ENCODE assay signal across 8 cellular contexts in genomic region chr17:8250101-8250500, GRCh38. TPM values are rescaled to one million over a fixed set of nuclear protein-coding genes. Genes with fewer than 3 reads are reported as not detected.
DNase-seq lines count a peak whose midpoint lies in the region; ATAC-seq, FAIRE-seq and TF ChIP-seq lines count a peak whose summit lies in the region.

No MANE protein-coding gene starts in this region.

- in situ Hi-C loops in GM12878 (cut with MboI), result no loop called here

- H3K36me3 Mint-ChIP-seq in natural killer cell, result no peaks in the 10 kb centered on the region

- intact Hi-C loops in GM12878 (cut with micrococcal nuclease; ENCODE audit: unreplicated experiment), result no loop called here
- intact Hi-C loops in natural killer cell (cut with micrococcal nuclease), result no loop called here

- H2AFZ ChIP-seq in DND-41 (ENCODE audit: low read depth, low read length) (0 out of 2 replicates have a peak overlapping the region, but pooled peaks have one; percentile 94), GM12878 (ENCODE audit: control insufficient read depth, low read depth, low read length) (no peak overlapping the region)

- peak overlapping the region; percentile 93 to 94 for H3K4me3 ChIP-seq in DND-41 (ENCODE audit: low read depth in 1 of 2, low read length in 2 of 2)
- peak overlapping the region; percentile 100 for H3K4me3 ChIP-seq in GM12878

- H3K4me1 ChIP-seq in DND-41 (ENCODE audit: insufficient read depth, low read length), result peaks cover 39% of the 10 kb centered on the region
- H3K4me1 ChIP-seq in GM12878 (ENCODE audit: control insufficient read depth, insufficient read depth, low read length), result peaks cover 10% of the 10 kb centered on the region

- H3K27me3 ChIP-seq in DND-41 (ENCODE audit: insufficient read depth, low read length, poor library complexity) (no peaks in the 10 kb centered on the region), GM12878 (replicated peaks in 1 of 2; ENCODE audit: control insufficient read depth in 2 of 2, insufficient read depth in 2 of 2, low read length in 1 of 2) (no peaks in the 10 kb centered on the region)

- POLR2A ChIA-PET in GM12878 (lab: Charles Lee), result interaction anchor here (0.5 to 9.6 kb wide), 7 partner anchors 11 to 59 kb away, joined by 4 to 161 read pairs (median 30); partner anchors contain the start of genes AURKB, BORCS6, RANGRF and SLC25A35

- H3K4me2 ChIP-seq in DND-41 (ENCODE audit: insufficient read depth, low read length), result peak overlapping the region; percentile 70
- H3K4me2 ChIP-seq in GM12878 (ENCODE audit: control insufficient read depth, insufficient read depth), result peak overlapping the region; percentile 73

- RAD21 ChIA-PET in GM12878 (lab: Charles Lee; ENCODE audit: unreplicated experiment), result interaction anchor here (0.9 to 5.0 kb wide), 5 partner anchors 28 to 45 kb away, joined by 3 to 58 read pairs (median 4); partner anchors contain the start of genes AURKB, RANGRF and SLC25A35

- H4K20me1 ChIP-seq in DND-41 (ENCODE audit: insufficient read depth, low read length), result peaks cover 3% of the 10 kb centered on the region; the same call in 1 of the 2 replicates
- no peaks in the 10 kb centered on the region for H4K20me1 ChIP-seq in GM12878 (ENCODE audit: control insufficient read depth, insufficient read depth)

- H3K9ac ChIP-seq in DND-41 (ENCODE audit: low read depth, low read length), result peak overlapping the region; percentile 100
- H3K9ac ChIP-seq in GM12878 (ENCODE audit: control insufficient read depth, insufficient read depth, low read length), result peak overlapping the region; percentile 100

- H3K27ac Mint-ChIP-seq in natural killer cell, result peak overlapping the region; percentile 92 to 97

- SMC1A ChIA-PET in GM12878 (lab: Charles Lee; ENCODE audit: uncharacterized antibody, unreplicated experiment), result interaction anchor here (0.8 to 4.9 kb wide), 5 partner anchors 10 to 126 kb away, joined by 3 to 64 read pairs (median 4); partner anchors contain the start of genes KRABD2, RANGRF and SLC25A35

- TF ChIP-seq RAD21 in GM12878 (IDR thresholded peaks at IDR 0.05; ENCODE audit: insufficient read depth, low read depth, low read length), result no peak

- CTCF ChIA-PET in GM12878 (lab: Yijun Ruan, JAX), result interaction anchor here (1.3 to 6.2 kb wide), 3 partner anchors 27 to 51 kb away, joined by 6 to 56 read pairs (median 13); partner anchors contain the start of gene SLC25A35

- H3K4me3 Mint-ChIP-seq in natural killer cell, result peak overlapping the region; percentile 0

- BruUV-seq in GM12878 (replicated peaks; lab: Mats Ljungman, UMichigan), result TSS peak; percentile 82

- DNase-seq in DND-41, result no peak
- no peak for DNase-seq in GM12878 (ENCODE audit: low read depth, low spot score)
- no peak for DNase-seq in natural killer cell
- DNase-seq in activated gamma-delta T cell treated with Interleukin-2 at 50 U/mL for 16 hours, result no peak
- DNase-seq in activated effector memory CD4-positive, alpha-beta T cell treated with anti-CD3 and anti-CD28 coated beads, Interleukin-2, amount 50 U/mL, for 16 hours, result no peak

- H3K79me2 ChIP-seq in DND-41 (ENCODE audit: insufficient read depth, low read length) (peaks cover 80% of the 10 kb centered on the region), GM12878 (ENCODE audit: control insufficient read depth, insufficient read depth, low read length) (peaks cover 44% of the 10 kb centered on the region)

- no peak for TF ChIP-seq POLR2A in GM12878 (IDR thresholded peaks at IDR 0.05; ENCODE audit: low read depth, low read length)

- H3K27ac ChIP-seq in DND-41 (ENCODE audit: low read length) (peak overlapping the region; percentile 100), KOPT-K1 (ENCODE audit: low read depth, low read length, poor library complexity, severe bottlenecking) (peak overlapping the region; percentile 96), GM12878 (ENCODE audit: control insufficient read depth, insufficient read depth) (peak overlapping the region; percentile 100)

- H3K9me3 Mint-ChIP-seq in natural killer cell, result no peaks in the 10 kb centered on the region

- no peak for FAIRE-seq in GM12878 (lab: Jason Lieb, UNC)

- ATAC-seq in DND-41 (ENCODE audit: insufficient read depth, low read depth) (no peak), GM12878 (no peak), natural killer cell (no peak), HG02973 (IDR thresholded peaks at IDR 0.05; ENCODE audit: unreplicated experiment) (no peak), GM18517 (IDR thresholded peaks at IDR 0.05; ENCODE audit: unreplicated experiment) (no peak)

- peaks cover 33 to 40% of the 10 kb centered on the region in 2 donors for H3K4me1 Mint-ChIP-seq in natural killer cell

- peaks cover 30% of the 10 kb centered on the region for H3K36me3 ChIP-seq in DND-41 (ENCODE audit: insufficient read depth, low read length)
- H3K36me3 ChIP-seq in KOPT-K1 (ENCODE audit: insufficient read depth, low read length), result peaks cover 33% of the 10 kb centered on the region
- H3K36me3 ChIP-seq in GM12878 (ENCODE audit: control insufficient read depth in 2 of 2, insufficient read depth in 2 of 2, low read length in 1 of 2), result peaks cover 3 to 8% of the 10 kb centered on the region in 2 experiments; a peak in 3 of 4 replicates

- TF ChIP-seq CTCF in DND-41 (IDR thresholded peaks at IDR 0.05; ENCODE audit: borderline replicate concordance, extremely low read depth, low read length, poor library complexity, severe bottlenecking) (no peak), GM12878 (IDR thresholded peaks at IDR 0.05 in 2 of 3, conservative IDR thresholded peaks at IDR 0.05 in 1 of 3; ENCODE audit: control insufficient read depth in 2 of 3, extremely low read depth in 1 of 3, insufficient read depth in 1 of 3, low read depth in 3 of 3, low read length in 3 of 3) (no peak), natural killer cell (IDR thresholded peaks at IDR 0.05) (no peak)

- no peaks in the 10 kb centered on the region for H3K27me3 Mint-ChIP-seq in natural killer cell (ENCODE audit: low read depth in 2 of 2)

- no peak for TF ChIP-seq EP300 in GM12878 (IDR thresholded peaks at IDR 0.05; ENCODE audit: borderline replicate concordance in 1 of 2, control insufficient read depth in 1 of 2, low read depth in 2 of 2, low read length in 2 of 2)

- H3K9me3 ChIP-seq in DND-41 (ENCODE audit: insufficient read depth, low read length, severe bottlenecking) (no peaks in the 10 kb centered on the region), KOPT-K1 (ENCODE audit: insufficient read depth, low read length, poor library complexity, severe bottlenecking) (no peaks in the 10 kb centered on the region), GM12878 (replicated peaks; ENCODE audit: control insufficient read depth, insufficient read depth, low read length) (no peaks in the 10 kb centered on the region)

RNA-seq across cellular contexts. Expression of gene PFAS, which starts 1.0 kb away (rescaled TPM):
- total RNA-seq in GM12878 (2013; cell fraction: nucleolus; rRNA removed), result 63.4 and 75.4 TPM in 2 replicates
- total RNA-seq in GM12878 (2014; rRNA removed) (65.5 and 73.4 TPM in 2 replicates), GM12878 (2014; rRNA removed; fragmentation: Illumina TruSeq; extraction: Trizol) (25.8 and 30.3 TPM in 2 replicates), GM12878 (2021) (113 and 122 TPM in 2 replicates), natural killer cell (10 to 100 TPM; 23.6 to 30.0 (median 24.0) TPM)
- 23.9 TPM for polyA plus RNA-seq in GM12878 (2011; ENCODE audit: low read depth)
- polyA plus RNA-seq in GM12878 (2011; rRNA removed) (18.8 and 42.4 TPM in 2 replicates), GM12878 (2014; fragmentation: Illumina TruSeq; extraction: Trizol) (31.3 and 36.4 TPM in 2 replicates), GM12878 (2014; fragmentation: Nextera tagmentation; extraction: Ambion mirVana) (10 to 100 TPM; 13.9 to 16.1 TPM), GM12878 (2014; rRNA removed) (51.9 and 63.8 TPM in 2 replicates), GM12878 (2016; fragmentation: Nextera tagmentation; extraction: Ambion mirVana) (10 to 100 TPM; 72.1 to 77.0 TPM)
- polyA plus RNA-seq in GM12878 (2011; cell fraction: cytosol; rRNA removed), result 34.4 and 37.7 TPM in 2 replicates
- polyA plus RNA-seq in GM12878 (2011; cell fraction: nucleus; rRNA removed), result 85.3 and 143 TPM in 2 replicates
- 24.8 and 37.2 TPM in 2 replicates for polyA plus RNA-seq in GM12878 (2012)
- 56.5 and 90.4 TPM in 2 replicates for polyA minus RNA-seq in GM12878 (2011; rRNA and poly(A)+ RNA removed)
- polyA minus RNA-seq in GM12878 (2011; cell fraction: cytosol; rRNA and poly(A)+ RNA removed), result 34.6 and 38.9 TPM in 2 replicates
- 38.6 and 68.2 TPM in 2 replicates for polyA minus RNA-seq in GM12878 (2011; cell fraction: nucleus; rRNA and poly(A)+ RNA removed)

RNA-seq across cellular contexts. Expression of gene CTC1, which starts 2.2 kb away (rescaled TPM):
- 125 and 136 TPM in 2 replicates for total RNA-seq in GM12878 (2013; cell fraction: nucleolus; rRNA removed)
- total RNA-seq in GM12878 (2014; rRNA removed) (13.9 and 14.6 TPM in 2 replicates), GM12878 (2014; rRNA removed; fragmentation: Illumina TruSeq; extraction: Trizol) (9.9 and 12.3 TPM in 2 replicates), GM12878 (2021) (40.7 and 45.7 TPM in 2 replicates), natural killer cell (100 to 1,000 TPM; 192 to 251 (median 237) TPM)
- 16.0 TPM for polyA plus RNA-seq in GM12878 (2011; ENCODE audit: low read depth)
- polyA plus RNA-seq in GM12878 (2011; rRNA removed) (16.9 and 26.5 TPM in 2 replicates), GM12878 (2014; fragmentation: Illumina TruSeq; extraction: Trizol) (25.5 and 26.4 TPM in 2 replicates), GM12878 (2014; fragmentation: Nextera tagmentation; extraction: Ambion mirVana) (1 to 10 TPM; 6.6 to 7.0 TPM), GM12878 (2014; rRNA removed) (23.5 and 30.2 TPM in 2 replicates), GM12878 (2016; fragmentation: Nextera tagmentation; extraction: Ambion mirVana) (10 to 100 TPM; 27.5 to 28.5 TPM)
- 23.3 and 39.5 TPM in 2 replicates for polyA plus RNA-seq in GM12878 (2011; cell fraction: cytosol; rRNA removed)
- polyA plus RNA-seq in GM12878 (2011; cell fraction: nucleus; rRNA removed), result 259 and 294 TPM in 2 replicates
- 34.3 and 34.5 TPM in 2 replicates for polyA plus RNA-seq in GM12878 (2012)
- polyA minus RNA-seq in GM12878 (2011; rRNA and poly(A)+ RNA removed), result 44.8 and 48.2 TPM in 2 replicates
- 7.7 and 12.4 TPM in 2 replicates for polyA minus RNA-seq in GM12878 (2011; cell fraction: cytosol; rRNA and poly(A)+ RNA removed)
- 110 and 134 TPM in 2 replicates for polyA minus RNA-seq in GM12878 (2011; cell fraction: nucleus; rRNA and poly(A)+ RNA removed)

RNA-seq across cellular contexts. Expression of gene RANGRF, which starts 38.4 kb away (rescaled TPM):
- 3.2 and 3.6 TPM in 2 replicates for total RNA-seq in GM12878 (2013; cell fraction: nucleolus; rRNA removed)
- 48.8 and 52.3 TPM in 2 replicates for total RNA-seq in GM12878 (2014; rRNA removed)
- 26.9 and 30.1 TPM in 2 replicates for total RNA-seq in GM12878 (2014; rRNA removed; fragmentation: Illumina TruSeq; extraction: Trizol)
- total RNA-seq in GM12878 (2021), result 41.9 and 48.9 TPM in 2 replicates
- polyA plus RNA-seq in GM12878 (2011; ENCODE audit: low read depth), result 24.4 TPM
- 37.0 and 63.3 TPM in 2 replicates for polyA plus RNA-seq in GM12878 (2011; rRNA removed)
- 88.3 and 119 TPM in 2 replicates for polyA plus RNA-seq in GM12878 (2011; cell fraction: cytosol; rRNA removed)
- polyA plus RNA-seq in GM12878 (2011; cell fraction: nucleus; rRNA removed), result 84.7 and 108 TPM in 2 replicates
- polyA plus RNA-seq in GM12878 (2012), result 33.7 and 42.9 TPM in 2 replicates
- 31.3 and 47.5 TPM in 2 replicates for polyA plus RNA-seq in GM12878 (2014; fragmentation: Illumina TruSeq; extraction: Trizol)
- 100 to 1,000 TPM; 123 to 181 TPM for polyA plus RNA-seq in GM12878 (2014; fragmentation: Nextera tagmentation; extraction: Ambion mirVana)
- polyA plus RNA-seq in GM12878 (2014; rRNA removed), result 59.5 and 67.1 TPM in 2 replicates
- 10 to 100 TPM; 87.2 to 91.4 TPM for polyA plus RNA-seq in GM12878 (2016; fragmentation: Nextera tagmentation; extraction: Ambion mirVana)
- 23.9 and 48.8 TPM in 2 replicates for polyA minus RNA-seq in GM12878 (2011; rRNA and poly(A)+ RNA removed)
- 24.4 and 24.7 TPM in 2 replicates for polyA minus RNA-seq in GM12878 (2011; cell fraction: cytosol; rRNA and poly(A)+ RNA removed)
- 10.2 and 14.9 TPM in 2 replicates for polyA minus RNA-seq in GM12878 (2011; cell fraction: nucleus; rRNA and poly(A)+ RNA removed)
- total RNA-seq in natural killer cell, result 10 to 100 TPM; 34.4 to 51.5 (median 44.6) TPM

RNA-seq across cellular contexts. Expression of gene AURKB, which starts 39.7 kb away (rescaled TPM):
- 53.6 and 56.5 TPM in 2 replicates for total RNA-seq in GM12878 (2013; cell fraction: nucleolus; rRNA removed)
- 125 and 134 TPM in 2 replicates for total RNA-seq in GM12878 (2014; rRNA removed)
- 101 and 109 TPM in 2 replicates for total RNA-seq in GM12878 (2014; rRNA removed; fragmentation: Illumina TruSeq; extraction: Trizol)
- 140 and 141 TPM in 2 replicates for total RNA-seq in GM12878 (2021)
- 54.5 TPM for polyA plus RNA-seq in GM12878 (2011; ENCODE audit: low read depth)
- polyA plus RNA-seq in GM12878 (2011; rRNA removed), result 24.7 and 52.7 TPM in 2 replicates
- 78.6 and 120 TPM in 2 replicates for polyA plus RNA-seq in GM12878 (2011; cell fraction: cytosol; rRNA removed)
- polyA plus RNA-seq in GM12878 (2011; cell fraction: nucleus; rRNA removed), result 223 and 238 TPM in 2 replicates
- 66.2 and 89.3 TPM in 2 replicates for polyA plus RNA-seq in GM12878 (2012)
- polyA plus RNA-seq in GM12878 (2014; fragmentation: Illumina TruSeq; extraction: Trizol), result 89.9 and 149 TPM in 2 replicates
- polyA plus RNA-seq in GM12878 (2014; fragmentation: Nextera tagmentation; extraction: Ambion mirVana), result 100 to 1,000 TPM; 107 to 121 TPM
- polyA plus RNA-seq in GM12878 (2014; rRNA removed), result 81.5 and 106 TPM in 2 replicates
- polyA plus RNA-seq in GM12878 (2016; fragmentation: Nextera tagmentation; extraction: Ambion mirVana), result 100 to 1,000 TPM; 187 to 209 TPM
- 42.4 and 65.7 TPM in 2 replicates for polyA minus RNA-seq in GM12878 (2011; rRNA and poly(A)+ RNA removed)
- polyA minus RNA-seq in GM12878 (2011; cell fraction: cytosol; rRNA and poly(A)+ RNA removed), result 20.8 and 32.3 TPM in 2 replicates
- polyA minus RNA-seq in GM12878 (2011; cell fraction: nucleus; rRNA and poly(A)+ RNA removed), result 70.2 and 122 TPM in 2 replicates
- total RNA-seq in natural killer cell, result 1 to 10 TPM; 2.1 to 4.8 (median 4.1) TPM

RNA-seq across cellular contexts. Expression of gene SLC25A35, which starts 45.1 kb away (rescaled TPM):
- 5.0 and 6.5 TPM in 2 replicates for total RNA-seq in GM12878 (2013; cell fraction: nucleolus; rRNA removed)
- total RNA-seq in GM12878 (2014; rRNA removed) (1.6 and 1.7 TPM in 2 replicates), GM12878 (2014; rRNA removed; fragmentation: Illumina TruSeq; extraction: Trizol) (1.1 and 1.5 TPM in 2 replicates), GM12878 (2021) (3.4 and 4.7 TPM in 2 replicates), natural killer cell (10 to 100 TPM; 10.7 to 17.5 (median 16.8) TPM)
- 1.7 TPM for polyA plus RNA-seq in GM12878 (2011; ENCODE audit: low read depth)
- polyA plus RNA-seq in GM12878 (2011; rRNA removed) (0.91 and 2.0 TPM in 2 replicates), GM12878 (2014; fragmentation: Illumina TruSeq; extraction: Trizol) (2.6 and 3.2 TPM in 2 replicates), GM12878 (2014; fragmentation: Nextera tagmentation; extraction: Ambion mirVana) (1 to 10 TPM; 1.2 to 2.3 TPM), GM12878 (2014; rRNA removed) (4.2 and 4.6 TPM in 2 replicates), GM12878 (2016; fragmentation: Nextera tagmentation; extraction: Ambion mirVana) (1 to 10 TPM; 1.8 to 2.2 TPM)
- 2.4 and 2.8 TPM in 2 replicates for polyA plus RNA-seq in GM12878 (2011; cell fraction: cytosol; rRNA removed)
- polyA plus RNA-seq in GM12878 (2011; cell fraction: nucleus; rRNA removed), result 12.6 and 18.6 TPM in 2 replicates
- polyA plus RNA-seq in GM12878 (2012), result 2.8 and 3.0 TPM in 2 replicates
- 2.0 and 2.2 TPM in 2 replicates for polyA minus RNA-seq in GM12878 (2011; rRNA and poly(A)+ RNA removed)
- 0.53 and 1.1 TPM in 2 replicates for polyA minus RNA-seq in GM12878 (2011; cell fraction: cytosol; rRNA and poly(A)+ RNA removed)
- 2.8 and 6.6 TPM in 2 replicates for polyA minus RNA-seq in GM12878 (2011; cell fraction: nucleus; rRNA and poly(A)+ RNA removed)
